Comparison of ENCODE assay signal across 8 cellular contexts in genomic region chr3:15268033-15268631, GRCh38.
DNase-seq lines count a peak whose midpoint lies in the region; ATAC-seq and TF ChIP-seq lines count a peak whose summit lies in the region.

No MANE protein-coding gene starts in this region.

- H3K9ac ChIP-seq in mesenchymal stem cell (ENCODE audit: low read length), result peak overlapping the region; percentile 89

- DNase-seq in HL-60 (ENCODE audit: low read depth in 1 of 2, low spot score in 1 of 2) (peak; percentile 59 to 85), NOMO-1 (lab: John Stamatoyannopoulos, UW; ENCODE audit: unreplicated experiment in 2 of 2) (peak; percentile 82 to 83), mesenchymal stem cell (peak; percentile 87)
- DNase-seq in activated CD8-positive, alpha-beta memory T cell treated with anti-CD3 and anti-CD28 coated beads for 24 hours, result peak; percentile 91
- peak; percentile 67 to 75 (median 71) for DNase-seq in effector memory CD4-positive, alpha-beta T cell
- DNase-seq in stimulated activated CD8-positive, alpha-beta memory T cell treated with anti-CD3 and anti-CD28 coated beads, Interleukin-15, amount 100 ng/mL, for 1 hour (ENCODE audit: low read depth), result peak; percentile 71

- WGBS in mesenchymal stem cell, result 38% methylated on average over 15 of the region's 15 CpGs

- peaks cover 63% of the 10 kb centered on the region for H3K4me1 ChIP-seq in effector memory CD4-positive, alpha-beta T cell (ENCODE audit: control insufficient read depth, insufficient read depth, low read length, poor library complexity, severe bottlenecking)
- peaks cover 17% of the 10 kb centered on the region for H3K4me1 ChIP-seq in mesenchymal stem cell (ENCODE audit: control insufficient read depth, insufficient read depth, low read depth, low read length)

- peak overlapping the region; percentile 29 to 56 for H3K18ac ChIP-seq in mesenchymal stem cell (ENCODE audit: low read depth in 1 of 2, low read length in 2 of 2)

- no peak for ATAC-seq in HG02840 (IDR thresholded peaks at IDR 0.05; ENCODE audit: low FRiP score, unreplicated experiment)

- no peak overlapping the region for H2BK15ac ChIP-seq in mesenchymal stem cell (ENCODE audit: low read depth, poor library complexity, severe bottlenecking)

- H2BK5ac ChIP-seq in mesenchymal stem cell (ENCODE audit: low read depth, low read length, poor library complexity, severe bottlenecking), result no peak overlapping the region

- peak overlapping the region in 1 of 2 experiments; percentile 23 for H3K23ac ChIP-seq in mesenchymal stem cell (ENCODE audit: low read length in 2 of 2)

- H2BK12ac ChIP-seq in mesenchymal stem cell (ENCODE audit: low read length in 2 of 2), result peak overlapping the region; percentile 15 to 60

- no peak overlapping the region for H3K14ac ChIP-seq in mesenchymal stem cell (ENCODE audit: low read length in 2 of 2)

- H3K9me3 ChIP-seq in effector memory CD4-positive, alpha-beta T cell (ENCODE audit: control insufficient read depth, low read length), result no peaks in the 10 kb centered on the region
- H3K9me3 ChIP-seq in mesenchymal stem cell (ENCODE audit: control insufficient read depth, low read length), result no peaks in the 10 kb centered on the region

- peak overlapping the region; percentile 53 for H2AK5ac ChIP-seq in mesenchymal stem cell (ENCODE audit: low read length, severe bottlenecking)

- no peak overlapping the region for H3K4me2 ChIP-seq in mesenchymal stem cell (ENCODE audit: low read length, poor library complexity, severe bottlenecking)

- peaks cover 8% of the 10 kb centered on the region for H3K79me1 ChIP-seq in mesenchymal stem cell (replicated peaks; ENCODE audit: low read length, poor library complexity, severe bottlenecking)

- H2BK120ac ChIP-seq in mesenchymal stem cell (ENCODE audit: low read depth, low read length), result no peak overlapping the region

- no peaks in the 10 kb centered on the region for H3K27me3 ChIP-seq in HL-60 (ENCODE audit: insufficient read depth, poor library complexity, severe bottlenecking)
- H3K27me3 ChIP-seq in effector memory CD4-positive, alpha-beta T cell (replicated peaks; ENCODE audit: control insufficient read depth, insufficient read depth, low read length, poor library complexity, severe bottlenecking), result no peaks in the 10 kb centered on the region
- no peaks in the 10 kb centered on the region for H3K27me3 ChIP-seq in mesenchymal stem cell (ENCODE audit: control insufficient read depth in 1 of 2, insufficient read depth in 1 of 2, low read length in 2 of 2)

- H3K4me3 ChIP-seq in GM12875 (ENCODE audit: low read depth, low read length) (no peak overlapping the region), HL-60 (replicated peaks; ENCODE audit: insufficient read depth, low read length) (no peak overlapping the region), mesenchymal stem cell (ENCODE audit: insufficient read depth in 1 of 2, low read depth in 1 of 2, low read length in 2 of 2) (no peak overlapping the region)
- no peak overlapping the region for H3K4me3 ChIP-seq in effector memory CD4-positive, alpha-beta T cell (ENCODE audit: insufficient read depth, low read depth, low read length, poor library complexity, severe bottlenecking)

- H4K8ac ChIP-seq in mesenchymal stem cell (ENCODE audit: low read length), result peak overlapping the region; percentile 53

- H3K27ac ChIP-seq in HL-60 (replicated peaks), result no peak overlapping the region
- H3K27ac ChIP-seq in effector memory CD4-positive, alpha-beta T cell (ENCODE audit: insufficient read depth, low read length, poor library complexity, severe bottlenecking), result peak overlapping the region; percentile 81
- no peak overlapping the region for H3K27ac ChIP-seq in mesenchymal stem cell (ENCODE audit: low read length, poor library complexity, severe bottlenecking)

- peaks cover 22% of the 10 kb centered on the region for H3K36me3 ChIP-seq in effector memory CD4-positive, alpha-beta T cell (ENCODE audit: control insufficient read depth, insufficient read depth, low read length)
- H3K36me3 ChIP-seq in mesenchymal stem cell (ENCODE audit: control insufficient read depth in 1 of 2, insufficient read depth in 2 of 2, low read depth in 1 of 2, low read length in 2 of 2), result peaks cover 0 to 42% of the 10 kb centered on the region in 2 experiments

- H4K91ac ChIP-seq in mesenchymal stem cell (ENCODE audit: low read length), result peak overlapping the region; percentile 55

- TF ChIP-seq CTCF in GM12875 (IDR thresholded peaks at IDR 0.05; ENCODE audit: borderline replicate concordance, insufficient read depth, low read depth, low read length), result peak; percentile 92
- TF ChIP-seq CTCF in HL-60 (IDR thresholded peaks at IDR 0.05; ENCODE audit: insufficient read depth, low read length), result peak; percentile 81

- no peak overlapping the region for H2AFZ ChIP-seq in mesenchymal stem cell (ENCODE audit: low read depth, low read length)

- H3K4ac ChIP-seq in mesenchymal stem cell (ENCODE audit: low read depth in 1 of 2, low read length in 2 of 2), result peak overlapping the region; percentile 27 to 37
